In the genomic region with DNA sequence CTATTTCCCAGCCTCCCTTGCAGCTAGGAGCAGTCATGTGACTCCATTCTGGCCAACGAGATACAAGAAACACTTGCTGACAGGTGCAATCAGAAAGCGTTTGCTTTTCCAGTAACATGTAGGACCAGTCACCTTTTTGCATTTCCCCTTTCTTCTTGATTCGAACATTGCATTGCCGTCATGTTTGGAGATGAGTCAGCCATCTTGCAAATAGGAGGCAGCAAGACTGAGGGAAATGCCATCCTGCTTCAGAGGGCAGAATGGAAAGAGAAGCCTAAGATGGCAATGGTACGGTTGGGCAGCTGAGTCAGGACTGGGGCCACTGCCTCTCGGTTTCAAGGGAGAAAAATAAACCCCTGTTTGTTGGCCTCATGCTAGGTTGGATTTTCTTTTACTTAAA, we compare ENCODE assay signal across 24 cellular contexts. TPM values are rescaled to one million over a fixed set of nuclear protein-coding genes. Genes with fewer than 3 reads are reported as not detected.
DNase-seq lines count a peak whose midpoint lies in the region; ATAC-seq, FAIRE-seq and TF ChIP-seq lines count a peak whose summit lies in the region.
"Had no signal": no experiment of that assay in that cellular context is flagged by ENCODE, and none has a peak within 500 bp of the region (broad histone marks: within the 10 kb centered on the region; RNA-seq: fewer than 3 reads in every experiment).

No MANE protein-coding gene starts in this region.

- peaks cover 2% of the 10 kb centered on the region for H3K4me1 Mint-ChIP-seq in activated CD4-positive, alpha-beta T cell treated with anti-CD3 and anti-CD28 coated beads for 36 hours
- H3K4me1 Mint-ChIP-seq in activated T-helper 17 cell treated with anti-CD3 and anti-CD28 coated beads, Interleukin-2, amount 50 U/mL, for 72 hours = peaks cover 10% of the 10 kb centered on the region
- H3K4me1 Mint-ChIP-seq: GM23338, H9 had no signal

- peak; percentile 23 for DNase-seq in activated CD4-positive, alpha-beta T cell treated with anti-CD3 and anti-CD28 coated beads for 36 hours
- no peak for DNase-seq in activated CD4-positive, alpha-beta T cell treated with anti-CD3 and anti-CD28 coated beads, Interleukin-2, amount 50 U/mL, for 4 hours
- DNase-seq in HTR-8/SVneo (ENCODE audit: insufficient read length, low spot score) (no peak), epithelial cell of esophagus (ENCODE audit: low read depth) (peak; percentile 25), NOMO-1 treated with dmso at 0.1 percent for 144 hours (lab: John Stamatoyannopoulos, UW; ENCODE audit: unreplicated experiment) (no peak), NCI-H1930 (lab: John Stamatoyannopoulos, UW) (no peak)
- DNase-seq: 8988T; CD4-positive, CD25-positive, alpha-beta regulatory T cell; DMS153; DND-41; H9; HFFc6; Karpas-422; NCI-H2081 treated with DMSO at 0.1 percent for 48 hours; NCI-H2171; NCI-H345; NCI-H524; NCI-H774; PC-3; Right ventricle myocardium superior had no signal

- no peak overlapping the region for H3K4me3 Mint-ChIP-seq in activated CD4-positive, alpha-beta T cell treated with anti-CD3 and anti-CD28 coated beads for 36 hours
- H3K4me3 Mint-ChIP-seq in activated T-helper 17 cell treated with anti-CD3 and anti-CD28 coated beads, Interleukin-2, amount 50 U/mL, for 72 hours = no peak overlapping the region
- H3K4me3 Mint-ChIP-seq: CD4-positive, CD25-positive, alpha-beta regulatory T cell; GM23338; H9; HFFc6 had no signal

- TF ChIP-seq CTCF in epithelial cell of esophagus (IDR thresholded peaks at IDR 0.05; ENCODE audit: insufficient read depth, low read depth, low read length, missing control alignments) = no peak

- peak; percentile 81 for ATAC-seq in activated CD4-positive, alpha-beta T cell treated with anti-CD3 and anti-CD28 coated beads for 36 hours
- ATAC-seq in activated T-helper 17 cell treated with anti-CD3 and anti-CD28 coated beads, Interleukin-2, amount 50 U/mL, for 72 hours (replicated peaks) = peak; percentile 80
- ATAC-seq in HG03045 (IDR thresholded peaks at IDR 0.05; ENCODE audit: unreplicated experiment) = no peak
- ATAC-seq: GM23338, PC-3 had no signal

- H3K4me3 ChIP-seq in epithelial cell of esophagus (ENCODE audit: low read length) = no peak overlapping the region
- H3K4me3 ChIP-seq: GM23338, SJSA1 had no signal

- no peak overlapping the region for H3K27ac Mint-ChIP-seq in activated CD4-positive, alpha-beta T cell treated with anti-CD3 and anti-CD28 coated beads for 36 hours
- H3K27ac Mint-ChIP-seq in activated T-helper 17 cell treated with anti-CD3 and anti-CD28 coated beads, Interleukin-2, amount 50 U/mL, for 72 hours = no peak overlapping the region
- H3K27ac Mint-ChIP-seq: CD4-positive, CD25-positive, alpha-beta regulatory T cell; GM23338; H9; HFFc6 had no signal

- CTCF ChIA-PET in activated CD4-positive, alpha-beta T cell treated with anti-CD3 and anti-CD28 coated beads for 36 hours (lab: Charles Lee) = interaction anchor here (1.1 kb wide), 1 partner anchor 70 kb away, joined by 3 read pairs; no protein-coding TSS in a partner anchor

- intact Hi-C loops in activated CD4-positive, alpha-beta T cell treated with anti-CD3 and anti-CD28 coated beads for 36 hours (cut with DNase I, micrococcal nuclease) = no loop called here

- no peaks in the 10 kb centered on the region for H3K36me3 Mint-ChIP-seq in activated CD4-positive, alpha-beta T cell treated with anti-CD3 and anti-CD28 coated beads for 36 hours (ENCODE audit: low read depth)
- no peaks in the 10 kb centered on the region for H3K36me3 Mint-ChIP-seq in activated T-helper 17 cell treated with anti-CD3 and anti-CD28 coated beads, Interleukin-2, amount 50 U/mL, for 72 hours (ENCODE audit: low read depth)
- H3K36me3 Mint-ChIP-seq: CD4-positive, CD25-positive, alpha-beta regulatory T cell had no signal

- POLR2A ChIA-PET in activated CD4-positive, alpha-beta T cell treated with anti-CD3 and anti-CD28 coated beads for 36 hours (lab: Charles Lee) = no interaction called here

- peak; percentile 16 for FAIRE-seq in HTR-8/SVneo (lab: Jason Lieb, UNC)

- H3K9me3 Mint-ChIP-seq in activated CD4-positive, alpha-beta T cell treated with anti-CD3 and anti-CD28 coated beads for 36 hours (ENCODE audit: low read depth) = peaks cover 4% of the 10 kb centered on the region
- peaks cover 3% of the 10 kb centered on the region for H3K9me3 Mint-ChIP-seq in activated T-helper 17 cell treated with anti-CD3 and anti-CD28 coated beads, Interleukin-2, amount 50 U/mL, for 72 hours

- H3K27me3 Mint-ChIP-seq in activated CD4-positive, alpha-beta T cell treated with anti-CD3 and anti-CD28 coated beads for 36 hours = peaks cover 9% of the 10 kb centered on the region
- peaks cover 21% of the 10 kb centered on the region for H3K27me3 Mint-ChIP-seq in activated T-helper 17 cell treated with anti-CD3 and anti-CD28 coated beads, Interleukin-2, amount 50 U/mL, for 72 hours

RNA-seq across cellular contexts. Expression of a gene that starts 34.5 kb away (rescaled TPM):
- total RNA-seq in activated CD4-positive, alpha-beta T cell treated with anti-CD3 and anti-CD28 coated beads for 36 hours = 10 to 100 TPM; 27.7 to 35.4 TPM
- total RNA-seq in activated T-helper 17 cell treated with anti-CD3 and anti-CD28 coated beads, Interleukin-2, amount 50 U/mL, for 72 hours = 10 to 100 TPM; 46.5 to 49.5 TPM
- total RNA-seq: SJSA1 had no signal

Comparison
In these comparisons a context has a peak if more than half of its experiments do, and no peak if none do; other contexts are left out.
1. DNase-seq: peak in activated CD4-positive, alpha-beta T cell treated with anti-CD3 and anti-CD28 coated beads for 36 hours (single experiment) and epithelial cell of esophagus (single experiment); none in activated CD4-positive, alpha-beta T cell treated with anti-CD3 and anti-CD28 coated beads, Interleukin-2, amount 50 U/mL, for 4 hours (0 of 2), HTR-8/SVneo (single experiment), NOMO-1 treated with dmso at 0.1 percent for 144 hours (single experiment) and NCI-H1930 (0 of 2).